In the genomic region with DNA sequence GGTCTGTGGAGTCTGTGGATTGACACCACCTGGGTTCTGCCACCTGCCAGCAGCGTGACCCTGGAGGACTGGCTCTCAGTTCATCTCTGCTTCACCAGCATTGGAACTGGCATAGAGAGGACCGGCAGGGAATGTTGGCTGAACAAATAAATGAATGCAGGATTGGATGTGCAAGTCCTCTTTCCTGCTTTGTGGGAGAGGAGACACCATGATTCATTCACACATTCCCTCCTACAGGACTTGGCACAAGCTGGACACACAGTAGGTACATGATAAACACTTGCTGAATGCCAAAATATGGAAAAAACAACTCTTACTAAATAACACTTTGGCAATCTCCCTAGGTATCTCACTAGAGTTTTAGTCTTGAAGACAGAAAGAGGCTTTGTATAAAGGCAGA, we compare ENCODE assay signal across 21 cellular contexts.
DNase-seq lines count a peak whose midpoint lies in the region; ATAC-seq and TF ChIP-seq lines count a peak whose summit lies in the region.
"Had no signal": no experiment of that assay in that cellular context is flagged by ENCODE, and none has a peak within 500 bp of the region (broad histone marks: within the 10 kb centered on the region; RNA-seq: fewer than 3 reads in every experiment).

No MANE protein-coding gene starts in this region.

- no peak overlapping the region for H3K23ac ChIP-seq in trophoblast cell (ENCODE audit: low read length)

- H3K4me3 ChIP-seq in MG63 = no peak overlapping the region
- peak overlapping the region; percentile 11 for H3K4me3 ChIP-seq in trophoblast cell (ENCODE audit: low read depth, low read length)
- no peak overlapping the region for H3K4me3 ChIP-seq in smooth muscle cell
- H3K4me3 ChIP-seq: BLaER1, GM23338 had no signal

- DNase-seq in Ammon's horn (ENCODE audit: low spot score) = peak; percentile 69
- DNase-seq in MG63 = peak; percentile 77
- DNase-seq in trophoblast cell = no peak
- no peak for DNase-seq in H4 (ENCODE audit: low spot score)
- DNase-seq in smooth muscle cell (lab: John Stamatoyannopoulos, UW; ENCODE audit: unreplicated experiment) = no peak
- DNase-seq: Caco-2; CD4-positive, alpha-beta T cell; DMS 273 treated with DMSO at 0.1 percent for 48 hours; HCEC 1CT; KG1; NCI-H187; NCI-H510A treated with DMSO at 0.1 percent for 48 hours; NCI-H774; NK-92 treated with Interleukin-12 subunit alpha and Interleukin-12 subunit beta, amount 100 ng/mL, for 24 hours; T-cell had no signal

- H3K36me3 Mint-ChIP-seq in brain = peaks cover 21% of the 10 kb centered on the region
- H3K36me3 Mint-ChIP-seq: T-cell had no signal

- TF ChIP-seq CTCF in brain (conservative IDR thresholded peaks at IDR 0.05) (no peak), smooth muscle cell (IDR thresholded peaks at IDR 0.05; ENCODE audit: borderline replicate concordance, insufficient read depth, poor library complexity, severe bottlenecking) (no peak)

- H4K91ac ChIP-seq in trophoblast cell (ENCODE audit: low read depth, low read length) = no peak overlapping the region

- no peaks in the 10 kb centered on the region for H3K79me2 ChIP-seq in trophoblast cell (ENCODE audit: control insufficient read depth, insufficient read depth, low read length, poor library complexity)
- no peaks in the 10 kb centered on the region for H3K79me2 ChIP-seq in smooth muscle cell (ENCODE audit: low read depth)

- no peak overlapping the region for H3K4ac ChIP-seq in trophoblast cell (ENCODE audit: low read depth, low read length)

- H3K27me3 ChIP-seq in MG63 (no peaks in the 10 kb centered on the region; the same call in 1 of the 2 replicates), trophoblast cell (ENCODE audit: insufficient read depth, low read length) (no peaks in the 10 kb centered on the region), smooth muscle cell (ENCODE audit: low read depth) (no peaks in the 10 kb centered on the region)
- H3K27me3 ChIP-seq: BLaER1 had no signal

- no peak overlapping the region for H3K27ac ChIP-seq in trophoblast cell (ENCODE audit: low read depth, low read length)
- no peak overlapping the region for H3K27ac ChIP-seq in smooth muscle cell (ENCODE audit: low read depth)
- H3K27ac ChIP-seq: BLaER1 had no signal

- H2BK12ac ChIP-seq in trophoblast cell (ENCODE audit: low read length) = no peak overlapping the region

- H3K4me2 ChIP-seq in trophoblast cell (ENCODE audit: low read length) = no peak overlapping the region
- H3K4me2 ChIP-seq in smooth muscle cell = no peak overlapping the region
- H3K4me2 ChIP-seq: BLaER1, GM23338 had no signal

- H3K36me3 ChIP-seq in MG63 = no peaks in the 10 kb centered on the region
- peaks cover 10 to 14% of the 10 kb centered on the region in 2 experiments for H3K36me3 ChIP-seq in trophoblast cell (ENCODE audit: control insufficient read depth in 1 of 2, insufficient read depth in 2 of 2, low read length in 2 of 2)
- no peaks in the 10 kb centered on the region for H3K36me3 ChIP-seq in smooth muscle cell (ENCODE audit: low read depth)
- H3K36me3 ChIP-seq: BLaER1 had no signal

- H4K20me1 ChIP-seq in smooth muscle cell (ENCODE audit: low read depth) = peaks cover 11% of the 10 kb centered on the region

- H3K9me3 ChIP-seq in MG63 (no peaks in the 10 kb centered on the region), trophoblast cell (ENCODE audit: insufficient read depth, low read depth, low read length) (peaks cover 4% of the 10 kb centered on the region), smooth muscle cell (replicated peaks; ENCODE audit: low read depth) (no peaks in the 10 kb centered on the region)
- H3K9me3 ChIP-seq: BLaER1, Caco-2 had no signal

- no peak for ATAC-seq in HG03565 (IDR thresholded peaks at IDR 0.05; ENCODE audit: unreplicated experiment)
- ATAC-seq: GM23338, Panc1, SK-N-SH treated with all-trans-retinoic acid at 6 μM for 48 hours, T-cell had no signal

- H4K8ac ChIP-seq in trophoblast cell (ENCODE audit: low read depth, low read length) = no peak overlapping the region

- no peak overlapping the region for H4K12ac ChIP-seq in trophoblast cell (ENCODE audit: low read depth, low read length)

- H3K27me3 Mint-ChIP-seq in brain = peaks cover 3% of the 10 kb centered on the region

- no CpG with 5 or more reads among the region's 2 CpGs for WGBS in trophoblast cell (ENCODE audit: extremely low coverage, insufficient coverage, insufficient read length)
- WGBS in smooth muscle cell (ENCODE audit: low lambda C conversion rate) = 92% methylated on average over 2 of the region's 2 CpGs

- H3K79me1 ChIP-seq in trophoblast cell (ENCODE audit: low read length) = no peaks in the 10 kb centered on the region

- H3K4me1 ChIP-seq in trophoblast cell (ENCODE audit: control insufficient read depth in 1 of 2, insufficient read depth in 2 of 2, low read length in 2 of 2) (peaks cover 15% of the 10 kb centered on the region in 2 experiments), smooth muscle cell (ENCODE audit: low read depth) (no peaks in the 10 kb centered on the region)
- H3K4me1 ChIP-seq: BLaER1 had no signal

- H3K9me3 Mint-ChIP-seq in brain = peaks cover 0 to 3% (median 0%) of the 10 kb centered on the region in 5 experiments
- H3K9me3 Mint-ChIP-seq: CD4-positive, alpha-beta T cell; T-cell had no signal

- no peak overlapping the region for H3K4me3 Mint-ChIP-seq in brain
- H3K4me3 Mint-ChIP-seq: CD4-positive, alpha-beta T cell; GM23338; T-cell had no signal

- H3K9ac ChIP-seq in trophoblast cell (ENCODE audit: low read length) (no peak overlapping the region), smooth muscle cell (ENCODE audit: low read depth) (no peak overlapping the region)
- H3K9ac ChIP-seq: BLaER1 had no signal

- no peak overlapping the region for H2AFZ ChIP-seq in trophoblast cell (ENCODE audit: insufficient read depth, low read length, poor library complexity)
- no peak overlapping the region for H2AFZ ChIP-seq in smooth muscle cell (ENCODE audit: low read depth)
- H2AFZ ChIP-seq: GM23338 had no signal

- no peak overlapping the region for H3K18ac ChIP-seq in trophoblast cell (ENCODE audit: low read length)

- peaks cover 24% of the 10 kb centered on the region for H3K4me1 Mint-ChIP-seq in brain
- H3K4me1 Mint-ChIP-seq: T-cell had no signal

- no peaks in the 10 kb centered on the region for H3F3A ChIP-seq in smooth muscle cell (ENCODE audit: low read depth)

- no peak overlapping the region for H2AK5ac ChIP-seq in trophoblast cell (ENCODE audit: low read length)

- H2BK5ac ChIP-seq in trophoblast cell (ENCODE audit: low read depth, low read length, poor library complexity) = no peak overlapping the region

- H2BK120ac ChIP-seq in trophoblast cell (ENCODE audit: insufficient read depth, low read length, poor library complexity) = no peak overlapping the region

- H3K14ac ChIP-seq in trophoblast cell (ENCODE audit: low read length) = no peak overlapping the region

- H3K27ac Mint-ChIP-seq in brain = peak overlapping the region in 3 of 5 experiments; percentile 59 to 86 (median 82)
- H3K27ac Mint-ChIP-seq: CD4-positive, alpha-beta T cell; GM23338; T-cell had no signal

Comparison
In these comparisons a context has a peak if more than half of its experiments do, and no peak if none do; other contexts are left out.
1. DNase-seq: peak in Ammon's horn (single experiment) and MG63 (single experiment); none in trophoblast cell (0 of 2), H4 (single experiment) and smooth muscle cell (single experiment).